ENCODE assay signal across 8 cellular contexts in genomic region chr1:44808938-44809917, GRCh38. TPM values are rescaled to one million over a fixed set of nuclear protein-coding genes. Genes with fewer than 3 reads are reported as not detected.
DNase-seq lines count a peak whose midpoint lies in the region; ATAC-seq and TF ChIP-seq lines count a peak whose summit lies in the region.

No MANE protein-coding gene starts in this region.

- peak overlapping the region; percentile 93; the same call in 1 of the 2 replicates for H3K27ac ChIP-seq in SJCRH30

- DNase-seq in GM13977 (ENCODE audit: low spot score) = peak; percentile 84
- DNase-seq in SJCRH30 = no peak
- peak; percentile 88 for DNase-seq in activated naive CD8-positive, alpha-beta T cell treated with anti-CD3 and anti-CD28 coated beads for 36 hours
- peak; percentile 44 for DNase-seq in hepatic stellate cell (ENCODE audit: low spot score)
- DNase-seq in stimulated activated CD4-positive, alpha-beta T cell treated with anti-CD3 and anti-CD28 coated beads, Interleukin-12 subunit alpha, Interleukin-12 subunit beta, amount 100 ng/mL, for 4 hours = peak; percentile 77
- no peak for DNase-seq in NCI-H2029 treated with DMSO at 0.1 percent for 48 hours (lab: John Stamatoyannopoulos, UW)
- DNase-seq in omental fat pad (ENCODE audit: low spot score) = no peak

- H3K9me3 ChIP-seq in SJCRH30 (replicated peaks) = no peaks in the 10 kb centered on the region

- no peak overlapping the region for H3K4me3 ChIP-seq in SJCRH30

- peaks cover 30% of the 10 kb centered on the region for H3K4me1 ChIP-seq in SJCRH30

- H3K36me3 Mint-ChIP-seq in activated naive CD8-positive, alpha-beta T cell treated with anti-CD3 and anti-CD28 coated beads for 36 hours = peaks cover 27% of the 10 kb centered on the region

- no peak for TF ChIP-seq CTCF in GM13977 (IDR thresholded peaks at IDR 0.05; ENCODE audit: extremely low read depth, insufficient read depth, missing control alignments)
- no peak for TF ChIP-seq CTCF in omental fat pad (IDR thresholded peaks at IDR 0.05)

- peaks cover 73% of the 10 kb centered on the region for H3K4me1 Mint-ChIP-seq in activated naive CD8-positive, alpha-beta T cell treated with anti-CD3 and anti-CD28 coated beads for 36 hours

- peak overlapping the region; percentile 99 for H3K27ac Mint-ChIP-seq in activated naive CD8-positive, alpha-beta T cell treated with anti-CD3 and anti-CD28 coated beads for 36 hours

- H3K9me3 Mint-ChIP-seq in activated naive CD8-positive, alpha-beta T cell treated with anti-CD3 and anti-CD28 coated beads for 36 hours = no peaks in the 10 kb centered on the region

- no peaks in the 10 kb centered on the region for H3K27me3 Mint-ChIP-seq in activated naive CD8-positive, alpha-beta T cell treated with anti-CD3 and anti-CD28 coated beads for 36 hours

- in situ Hi-C loops in GM13977 (cut with MboI; ENCODE audit: low pct_unique_long_range_greater_than_20kb, low sequenced_read_pairs, unreplicated experiment) = no loop called here

- peaks cover 5% of the 10 kb centered on the region; the same call in 1 of the 2 replicates for H3K36me3 ChIP-seq in SJCRH30

- no peaks in the 10 kb centered on the region for H3K27me3 ChIP-seq in SJCRH30

- peak; percentile 38 for ATAC-seq in HG02973 (IDR thresholded peaks at IDR 0.05; ENCODE audit: unreplicated experiment)
- ATAC-seq in omental fat pad (ENCODE audit: low FRiP score) = no peak

- H3K4me3 Mint-ChIP-seq in activated naive CD8-positive, alpha-beta T cell treated with anti-CD3 and anti-CD28 coated beads for 36 hours = peak overlapping the region; percentile 74

RNA-seq across cellular contexts. Expression of gene BTBD19, which starts 0.9 kb away (rescaled TPM):
- 0.43 and 1.4 TPM in 2 replicates for total RNA-seq in SJCRH30 (2014; rRNA removed; shearing (Covaris generic))
- 1 to 10 TPM; 6.0 to 8.1 TPM for total RNA-seq in activated naive CD8-positive, alpha-beta T cell treated with anti-CD3 and anti-CD28 coated beads for 36 hours
- 10 to 100 TPM in 2 of 4 donors, 1 to 10 TPM in 2; 7.5 to 29.8 (median 12.2) TPM for total RNA-seq in omental fat pad

RNA-seq across cellular contexts. Expression of gene DYNLT4, which starts 2.1 kb away (rescaled TPM):
- total RNA-seq in SJCRH30 (2014; rRNA removed; shearing (Covaris generic)) = not detected in 2 replicates
- 1 to 10 TPM in 1 of 2 experiments, under 1 TPM in 1; 0.70 to 1.0 TPM for total RNA-seq in activated naive CD8-positive, alpha-beta T cell treated with anti-CD3 and anti-CD28 coated beads for 36 hours
- 1 to 10 TPM in 1 of 4 donors, under 1 TPM in 1, not detected in 2; 0.65 to 6.3 TPM for total RNA-seq in omental fat pad

RNA-seq across cellular contexts. Expression of gene PLK3, which starts 9.1 kb away (rescaled TPM):
- 8.0 and 11.4 TPM in 2 replicates for total RNA-seq in SJCRH30 (2014; rRNA removed; shearing (Covaris generic))
- 10 to 100 TPM; 53.3 to 57.1 TPM for total RNA-seq in activated naive CD8-positive, alpha-beta T cell treated with anti-CD3 and anti-CD28 coated beads for 36 hours
- total RNA-seq in omental fat pad = 100 to 1,000 TPM in 1 of 4 donors, 10 to 100 TPM in 3; 27.6 to 156 (median 73.9) TPM

RNA-seq across cellular contexts. Expression of gene BEST4, which starts 21.3 kb away (rescaled TPM):
- not detected in 2 replicates for total RNA-seq in SJCRH30 (2014; rRNA removed; shearing (Covaris generic))
- total RNA-seq in activated naive CD8-positive, alpha-beta T cell treated with anti-CD3 and anti-CD28 coated beads for 36 hours = 1 to 10 TPM; 1.5 to 1.8 TPM
- under 1 TPM in 1 of 4 donors, not detected in 3; 0.24 TPM for total RNA-seq in omental fat pad

RNA-seq across cellular contexts. Expression of gene PTCH2, which starts 33.8 kb away (rescaled TPM):
- total RNA-seq in SJCRH30 (2014; rRNA removed; shearing (Covaris generic)) = 1.3 and 1.8 TPM in 2 replicates
- 1 to 10 TPM; 1.0 to 1.4 TPM for total RNA-seq in activated naive CD8-positive, alpha-beta T cell treated with anti-CD3 and anti-CD28 coated beads for 36 hours
- under 1 TPM; 0.09 to 0.63 (median 0.43) TPM for total RNA-seq in omental fat pad

Comparison
In these comparisons a context has a peak if more than half of its experiments do, and no peak if none do; other contexts are left out.
1. DNase-seq: peak in GM13977 (single experiment), activated naive CD8-positive, alpha-beta T cell treated with anti-CD3 and anti-CD28 coated beads for 36 hours (single experiment), hepatic stellate cell (single experiment) and stimulated activated CD4-positive, alpha-beta T cell treated with anti-CD3 and anti-CD28 coated beads, Interleukin-12 subunit alpha, Interleukin-12 subunit beta, amount 100 ng/mL, for 4 hours (single experiment); none in SJCRH30 (0 of 2), NCI-H2029 treated with DMSO at 0.1 percent for 48 hours (single experiment) and omental fat pad (single experiment).